12 cellular contexts compared by ENCODE assay signal in the genomic region with DNA sequence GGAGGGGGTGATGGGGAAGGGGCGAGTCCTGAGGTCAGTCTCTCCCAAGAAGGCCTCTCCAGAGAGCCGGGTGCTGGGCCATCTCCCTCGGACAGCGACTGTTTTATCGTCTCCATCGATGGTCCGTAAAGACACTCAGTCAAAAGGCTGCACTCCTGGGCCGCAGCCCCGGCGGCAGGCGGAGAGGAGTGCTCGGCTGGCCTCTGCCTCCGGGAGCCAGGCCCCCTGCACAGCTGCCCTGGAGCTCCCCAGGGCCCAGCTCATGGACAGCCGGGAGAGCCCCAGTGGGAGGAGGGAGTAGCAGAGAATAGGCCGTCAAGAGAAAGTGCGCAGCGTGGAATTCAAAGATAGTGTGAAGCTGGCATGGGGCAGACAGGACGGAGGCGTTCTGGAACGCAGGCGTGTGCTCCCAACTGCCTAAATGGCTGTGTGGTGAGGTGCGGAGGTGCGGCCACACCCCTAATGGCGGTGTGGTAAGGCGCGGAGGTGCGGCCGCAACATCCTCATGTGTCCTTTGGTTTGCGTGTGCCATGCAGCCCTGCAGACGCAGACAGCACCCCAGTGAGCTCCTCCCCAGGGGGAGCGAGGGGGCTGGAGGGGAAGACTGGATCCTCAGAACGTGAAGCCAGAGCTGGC.
A peak's percentile ranks its signal among the peaks of the same experiment; 100 is the strongest.
DNase-seq lines count a peak whose midpoint lies in the region; ATAC-seq and TF ChIP-seq lines count a peak whose summit lies in the region.
"Had no signal": no experiment of that assay in that cellular context is flagged by ENCODE, and none has a peak within 500 bp of the region (broad histone marks: within the 10 kb centered on the region; RNA-seq: fewer than 3 reads in every experiment).

No MANE protein-coding gene starts in this region.

- WGBS in thymus = 61% methylated on average over 32 of the region's 32 CpGs

- H3K27ac ChIP-seq in thymus (ENCODE audit: low read depth) = no peak overlapping the region
- H3K27ac ChIP-seq: ascending aorta had no signal

- no peak for DNase-seq in activated naive CD8-positive, alpha-beta T cell treated with anti-CD3 and anti-CD28 coated beads for 36 hours
- DNase-seq in activated naive CD8-positive, alpha-beta T cell treated with anti-CD3 and anti-CD28 coated beads, Interleukin-2, amount 50 U/mL, for 24 hours = peak; percentile 40
- DNase-seq in BE2C = no peak
- DNase-seq: NCI-H774, substantia nigra had no signal

- ATAC-seq in activated naive CD8-positive, alpha-beta T cell treated with anti-CD3 and anti-CD28 coated beads, Interleukin-2, amount 50 U/mL, for 24 hours = peak; percentile 66
- no peak for ATAC-seq in HG02763 (IDR thresholded peaks at IDR 0.05; ENCODE audit: unreplicated experiment)
- ATAC-seq in GM21423 (IDR thresholded peaks at IDR 0.05; ENCODE audit: unreplicated experiment) = no peak
- ATAC-seq: naive thymus-derived CD8-positive, alpha-beta T cell had no signal

- peaks cover 6% of the 10 kb centered on the region for H3K4me1 Mint-ChIP-seq in activated naive CD8-positive, alpha-beta T cell (ENCODE audit: low read depth)
- no peaks in the 10 kb centered on the region for H3K4me1 Mint-ChIP-seq in activated naive CD8-positive, alpha-beta T cell treated with anti-CD3 and anti-CD28 coated beads for 36 hours
- H3K4me1 Mint-ChIP-seq in activated naive CD8-positive, alpha-beta T cell treated with anti-CD3 and anti-CD28 coated beads, Interleukin-2, amount 50 U/mL, for 24 hours = peaks cover 10% of the 10 kb centered on the region
- peaks cover 8% of the 10 kb centered on the region for H3K4me1 Mint-ChIP-seq in nephron

- peak overlapping the region; percentile 81 for H3K4me3 Mint-ChIP-seq in activated naive CD8-positive, alpha-beta T cell
- no peak overlapping the region for H3K4me3 Mint-ChIP-seq in activated naive CD8-positive, alpha-beta T cell treated with anti-CD3 and anti-CD28 coated beads for 36 hours
- peak overlapping the region; percentile 72 for H3K4me3 Mint-ChIP-seq in activated naive CD8-positive, alpha-beta T cell treated with anti-CD3 and anti-CD28 coated beads, Interleukin-2, amount 50 U/mL, for 24 hours
- H3K4me3 Mint-ChIP-seq in nephron = peak overlapping the region in 2 of 3 experiments; percentile 40 to 46

- peak overlapping the region; percentile 25 for H3K4me3 ChIP-seq in thymus (ENCODE audit: low read length)
- H3K4me3 ChIP-seq in BE2C (ENCODE audit: low read depth, low read length) = no peak overlapping the region
- H3K4me3 ChIP-seq: ascending aorta had no signal

- no peaks in the 10 kb centered on the region for H3K36me3 ChIP-seq in thymus (ENCODE audit: control insufficient read depth, insufficient read depth)
- H3K36me3 ChIP-seq in BE2C = no peaks in the 10 kb centered on the region

- TF ChIP-seq CTCF in nephron (IDR thresholded peaks at IDR 0.05; ENCODE audit: unreplicated experiment in 3 of 3) (no peak), BE2C (IDR thresholded peaks at IDR 0.05; ENCODE audit: low read depth, low read length) (no peak)

- no peaks in the 10 kb centered on the region for H3K27me3 Mint-ChIP-seq in activated naive CD8-positive, alpha-beta T cell
- no peaks in the 10 kb centered on the region for H3K27me3 Mint-ChIP-seq in activated naive CD8-positive, alpha-beta T cell treated with anti-CD3 and anti-CD28 coated beads for 36 hours
- H3K27me3 Mint-ChIP-seq in activated naive CD8-positive, alpha-beta T cell treated with anti-CD3 and anti-CD28 coated beads, Interleukin-2, amount 50 U/mL, for 24 hours = peaks cover 2% of the 10 kb centered on the region
- H3K27me3 Mint-ChIP-seq in nephron (ENCODE audit: low read depth) = no peaks in the 10 kb centered on the region
- H3K27me3 Mint-ChIP-seq: naive thymus-derived CD8-positive, alpha-beta T cell had no signal

- peak overlapping the region; percentile 58 for H3K27ac Mint-ChIP-seq in activated naive CD8-positive, alpha-beta T cell
- no peak overlapping the region for H3K27ac Mint-ChIP-seq in activated naive CD8-positive, alpha-beta T cell treated with anti-CD3 and anti-CD28 coated beads for 36 hours
- peak overlapping the region; percentile 43 for H3K27ac Mint-ChIP-seq in activated naive CD8-positive, alpha-beta T cell treated with anti-CD3 and anti-CD28 coated beads, Interleukin-2, amount 50 U/mL, for 24 hours
- H3K27ac Mint-ChIP-seq in nephron = no peak overlapping the region

- no peaks in the 10 kb centered on the region for H3K27me3 ChIP-seq in thymus (ENCODE audit: control insufficient read depth, insufficient read depth)
- no peaks in the 10 kb centered on the region for H3K27me3 ChIP-seq in BE2C
- H3K27me3 ChIP-seq: ascending aorta had no signal

- H3K9me3 ChIP-seq in thymus (ENCODE audit: control insufficient read depth) (no peaks in the 10 kb centered on the region), BE2C (no peaks in the 10 kb centered on the region)
- H3K9me3 ChIP-seq: ascending aorta had no signal

- H3K4me1 ChIP-seq in thymus (ENCODE audit: control insufficient read depth, insufficient read depth, low read length) = peaks cover 2% of the 10 kb centered on the region
- no peaks in the 10 kb centered on the region for H3K4me1 ChIP-seq in BE2C
- H3K4me1 ChIP-seq: ascending aorta had no signal

- H3K36me3 Mint-ChIP-seq in activated naive CD8-positive, alpha-beta T cell = no peaks in the 10 kb centered on the region
- H3K36me3 Mint-ChIP-seq in activated naive CD8-positive, alpha-beta T cell treated with anti-CD3 and anti-CD28 coated beads for 36 hours = no peaks in the 10 kb centered on the region
- H3K36me3 Mint-ChIP-seq in activated naive CD8-positive, alpha-beta T cell treated with anti-CD3 and anti-CD28 coated beads, Interleukin-2, amount 50 U/mL, for 24 hours (ENCODE audit: low read depth) = no peaks in the 10 kb centered on the region
- H3K36me3 Mint-ChIP-seq in nephron (ENCODE audit: low read depth) = peaks cover 4% of the 10 kb centered on the region
- H3K36me3 Mint-ChIP-seq: naive thymus-derived CD8-positive, alpha-beta T cell had no signal

- H3K9me3 Mint-ChIP-seq in activated naive CD8-positive, alpha-beta T cell (ENCODE audit: low read depth) = no peaks in the 10 kb centered on the region
- no peaks in the 10 kb centered on the region for H3K9me3 Mint-ChIP-seq in activated naive CD8-positive, alpha-beta T cell treated with anti-CD3 and anti-CD28 coated beads for 36 hours
- no peaks in the 10 kb centered on the region for H3K9me3 Mint-ChIP-seq in activated naive CD8-positive, alpha-beta T cell treated with anti-CD3 and anti-CD28 coated beads, Interleukin-2, amount 50 U/mL, for 24 hours
- H3K9me3 Mint-ChIP-seq in nephron = no peaks in the 10 kb centered on the region
- H3K9me3 Mint-ChIP-seq: naive thymus-derived CD8-positive, alpha-beta T cell had no signal

Comparison
In these comparisons a context has a peak if more than half of its experiments do, and no peak if none do; other contexts are left out.
1. H3K27ac Mint-ChIP-seq: peak in activated naive CD8-positive, alpha-beta T cell (single experiment) and activated naive CD8-positive, alpha-beta T cell treated with anti-CD3 and anti-CD28 coated beads, Interleukin-2, amount 50 U/mL, for 24 hours (single experiment); none in activated naive CD8-positive, alpha-beta T cell treated with anti-CD3 and anti-CD28 coated beads for 36 hours (single experiment) and nephron (0 of 3).